ENCODE assay signal across 9 cellular contexts in the genomic region with DNA sequence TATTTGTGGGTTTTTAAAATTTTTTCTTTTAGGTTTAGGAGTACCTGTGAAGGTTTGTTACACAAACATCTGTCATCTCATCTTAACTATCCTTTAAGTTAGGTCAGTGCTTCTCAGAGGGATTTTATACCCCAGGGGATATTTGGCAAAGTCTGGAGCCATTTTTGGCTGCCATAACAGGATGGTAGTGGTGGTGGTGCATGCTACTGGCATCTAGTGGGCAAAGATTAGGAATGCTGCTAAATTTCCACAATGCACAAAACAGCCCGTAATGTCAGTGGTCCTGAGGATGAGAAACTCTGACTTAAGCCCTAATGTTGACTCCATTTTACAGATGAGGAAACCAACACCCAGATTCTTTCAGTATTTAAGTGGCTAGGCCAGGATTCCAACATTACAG.
A peak's percentile ranks its signal among the peaks of the same experiment; 100 is the strongest.
DNase-seq lines count a peak whose midpoint lies in the region; ATAC-seq and TF ChIP-seq lines count a peak whose summit lies in the region.
"Had no signal": no experiment of that assay in that cellular context is flagged by ENCODE, and none has a peak within 500 bp of the region (broad histone marks: within the 10 kb centered on the region; RNA-seq: fewer than 3 reads in every experiment).

No MANE protein-coding gene starts in this region.

- no peak for ATAC-seq in HG03175 (IDR thresholded peaks at IDR 0.05; ENCODE audit: unreplicated experiment)
- ATAC-seq: heart right ventricle had no signal

- DNase-seq in LNCaP clone FGC (ENCODE audit: low read depth) (no peak), kidney tubule cell (ENCODE audit: low spot score) (peak; percentile 4), activated gamma-delta T cell treated with Interleukin-2 at 50 U/mL for 16 hours (no peak), globus pallidus (ENCODE audit: low spot score) (no peak)
- DNase-seq: heart right ventricle, NCI-H526 treated with DMSO at 0.1 percent for 48 hours had no signal

- no peak overlapping the region for H3K27ac ChIP-seq in VCaP
- H3K27ac ChIP-seq: heart right ventricle had no signal

- no peak overlapping the region for H3K4me3 ChIP-seq in LNCaP clone FGC (ENCODE audit: low read depth, low read length)
- H3K4me3 ChIP-seq: heart right ventricle had no signal

- peak; percentile 30 for TF ChIP-seq CTCF in GM12873 (IDR thresholded peaks at IDR 0.05; ENCODE audit: insufficient read depth, low read depth, low read length, missing control alignments)
- peak; percentile 47 for TF ChIP-seq CTCF in LNCaP clone FGC (IDR thresholded peaks at IDR 0.05; ENCODE audit: control insufficient read depth, extremely low read depth, insufficient read depth)
- peak; percentile 63 for TF ChIP-seq CTCF in VCaP (conservative IDR thresholded peaks at IDR 0.05)
